In genomic region chr12:10673660-10674384, GRCh38 we compare ENCODE assay signal across 8 cellular contexts. TPM values are rescaled to one million over a fixed set of nuclear protein-coding genes. Genes with fewer than 3 reads are reported as not detected.
DNase-seq lines count a peak whose midpoint lies in the region; ATAC-seq and TF ChIP-seq lines count a peak whose summit lies in the region.

TSS of gene STYK1 (minus strand) at chr12:10674052. CDS start at chr12:10634618, 39,434 bp downstream.

- no peaks in the 10 kb centered on the region for H3K36me3 ChIP-seq in GM06990 (ENCODE audit: control insufficient read depth, insufficient read depth, low read length)
- H3K36me3 ChIP-seq in effector memory CD4-positive, alpha-beta T cell (ENCODE audit: control insufficient read depth, insufficient read depth, low read length), result no peaks in the 10 kb centered on the region

- H3K36me3 Mint-ChIP-seq in activated CD8-positive, alpha-beta T cell treated with anti-CD3 and anti-CD28 coated beads for 36 hours (ENCODE audit: low read depth), result no peaks in the 10 kb centered on the region

- ATAC-seq in HG02943 (IDR thresholded peaks at IDR 0.05; ENCODE audit: low read depth, unreplicated experiment), result peak; percentile 71
- ATAC-seq in activated CD8-positive, alpha-beta T cell treated with anti-CD3 and anti-CD28 coated beads for 36 hours, result peak; percentile 81
- ATAC-seq in GM21786 (IDR thresholded peaks at IDR 0.05; ENCODE audit: unreplicated experiment), result no peak

- peaks cover 20% of the 10 kb centered on the region for H3K27me3 Mint-ChIP-seq in activated CD8-positive, alpha-beta T cell treated with anti-CD3 and anti-CD28 coated beads for 36 hours

- intact Hi-C loops in activated CD8-positive, alpha-beta T cell treated with anti-CD3 and anti-CD28 coated beads for 36 hours (cut with micrococcal nuclease), result loop anchor here (2.0 to 10.0 kb wide), 4 partner anchors 61 to 519 kb away; partner anchors contain the start of gene MAGOHB

- DNase-seq in GM06990 (ENCODE audit: extremely low read depth, insufficient read length), result peak; percentile 65
- DNase-seq in NCI-H460 (ENCODE audit: extremely low read depth, low read depth), result peak; percentile 26
- DNase-seq in activated CD8-positive, alpha-beta T cell treated with anti-CD3 and anti-CD28 coated beads for 36 hours, result peak; percentile 84
- peak; percentile 35 to 51 (median 37) for DNase-seq in effector memory CD4-positive, alpha-beta T cell
- peak; percentile 90 for DNase-seq in mesenteric fat pad (ENCODE audit: low spot score)
- DNase-seq in stimulated activated CD8-positive, alpha-beta memory T cell treated with anti-CD3 and anti-CD28 coated beads, Interleukin-12 subunit alpha, Interleukin-12 subunit beta, amount 100 ng/mL, for 24 hours (ENCODE audit: extremely low read depth), result peak; percentile 40

- H3K9me3 ChIP-seq in effector memory CD4-positive, alpha-beta T cell (ENCODE audit: control insufficient read depth, low read length), result no peaks in the 10 kb centered on the region

- peak within 1 kb of the TSS; percentile 48 for H3K4me3 ChIP-seq in GM06990 (replicated peaks; ENCODE audit: low read depth, low read length)
- H3K4me3 ChIP-seq in effector memory CD4-positive, alpha-beta T cell (ENCODE audit: insufficient read depth, low read depth, low read length, poor library complexity, severe bottlenecking), result peak within 1 kb of the TSS; percentile 33

- CTCF ChIA-PET in activated CD8-positive, alpha-beta T cell treated with anti-CD3 and anti-CD28 coated beads for 36 hours (lab: Charles Lee), result interaction anchor here (0.9 to 1.6 kb wide), 6 partner anchors 17 to 438 kb away, joined by 3 to 6 read pairs (median 3); no protein-coding TSS in a partner anchor

- H3K9me3 Mint-ChIP-seq in activated CD8-positive, alpha-beta T cell treated with anti-CD3 and anti-CD28 coated beads for 36 hours, result no peaks in the 10 kb centered on the region

- H3K4me1 Mint-ChIP-seq in activated CD8-positive, alpha-beta T cell treated with anti-CD3 and anti-CD28 coated beads for 36 hours (ENCODE audit: low read depth), result peaks cover 39% of the 10 kb centered on the region

- TF ChIP-seq CTCF in GM06990 (IDR thresholded peaks at IDR 0.05; ENCODE audit: insufficient read depth, low read length, poor library complexity, severe bottlenecking), result peak; percentile 89
- TF ChIP-seq CTCF in activated CD8-positive, alpha-beta T cell treated with anti-CD3 and anti-CD28 coated beads for 36 hours (IDR thresholded peaks at IDR 0.05), result peak; percentile 99

- peak within 1 kb of the TSS; percentile 71 for H3K4me3 Mint-ChIP-seq in activated CD8-positive, alpha-beta T cell treated with anti-CD3 and anti-CD28 coated beads for 36 hours

- POLR2A ChIA-PET in activated CD8-positive, alpha-beta T cell treated with anti-CD3 and anti-CD28 coated beads for 36 hours (lab: Charles Lee), result interaction anchor here (1.6 kb wide), 1 partner anchor 309 kb away, joined by 6 read pairs; no protein-coding TSS in a partner anchor

- H3K27me3 ChIP-seq in GM06990 (replicated peaks; ENCODE audit: control insufficient read depth, insufficient read depth, low read length), result no peaks in the 10 kb centered on the region
- H3K27me3 ChIP-seq in effector memory CD4-positive, alpha-beta T cell (replicated peaks; ENCODE audit: control insufficient read depth, insufficient read depth, low read length, poor library complexity, severe bottlenecking), result no peaks in the 10 kb centered on the region

- peaks cover 15% of the 10 kb centered on the region for H3K4me1 ChIP-seq in effector memory CD4-positive, alpha-beta T cell (ENCODE audit: control insufficient read depth, insufficient read depth, low read length, poor library complexity, severe bottlenecking)

- peak within 1 kb of the TSS; percentile 76 for H3K27ac Mint-ChIP-seq in activated CD8-positive, alpha-beta T cell treated with anti-CD3 and anti-CD28 coated beads for 36 hours

- no peak within 1 kb of the TSS for H3K27ac ChIP-seq in effector memory CD4-positive, alpha-beta T cell (ENCODE audit: insufficient read depth, low read length, poor library complexity, severe bottlenecking)

RNA-seq across cellular contexts. Expression of gene STYK1, which starts in this region (rescaled TPM):
- total RNA-seq in NCI-H460 (2014; rRNA removed; shearing (Covaris generic)), result 0.38 and 0.89 TPM in 2 replicates
- polyA plus RNA-seq in NCI-H460 (2014; cell fraction: nucleus; rRNA removed), result 0.79 and 0.95 TPM in 2 replicates
- 1 to 10 TPM in 1 of 2 experiments, under 1 TPM in 1; 0.70 to 1.1 TPM for total RNA-seq in activated CD8-positive, alpha-beta T cell treated with anti-CD3 and anti-CD28 coated beads for 36 hours
- total RNA-seq in mesenteric fat pad, result not detected

Comparison
In these comparisons a context has a peak if more than half of its experiments do, and no peak if none do; other contexts are left out.
1. Peak in DNase-seq in NCI-H460; RNA of the gene not detected or under 1 TPM.
2. Peak in DNase-seq in mesenteric fat pad; RNA of the gene not detected or under 1 TPM.
3. DNase-seq: peak in every context shown above with its lines; median percentile 90 in mesenteric fat pad; 84 in activated CD8-positive, alpha-beta T cell treated with anti-CD3 and anti-CD28 coated beads for 36 hours; 65 in GM06990; 40 in stimulated activated CD8-positive, alpha-beta memory T cell treated with anti-CD3 and anti-CD28 coated beads, Interleukin-12 subunit alpha, Interleukin-12 subunit beta, amount 100 ng/mL, for 24 hours; 37 in effector memory CD4-positive, alpha-beta T cell; 26 in NCI-H460.